ENCODE assay signal across 5 cellular contexts in genomic region chr10:21311426-21311825, GRCh38.
"Had no signal": no experiment of that assay in that cellular context is flagged by ENCODE, and none has a peak within 500 bp of the region (broad histone marks: within the 10 kb centered on the region; RNA-seq: fewer than 3 reads in every experiment).

No MANE protein-coding gene starts in this region.

- ATAC-seq: GM23338, K562 had no signal

- H3K4me2 ChIP-seq: GM23338 had no signal

- H3K9me3 Mint-ChIP-seq: GM23338, H9 had no signal

- DNase-seq: H9, HCEC 1CT, IMR-90 had no signal

- H3K27ac Mint-ChIP-seq: GM23338 had no signal

- H2AFZ ChIP-seq: GM23338 had no signal

- H3K4me3 Mint-ChIP-seq: GM23338, H9 had no signal

- H3K4me3 ChIP-seq: GM23338, K562 had no signal
